In genomic region chr11:114353448-114353847, GRCh38 we compare ENCODE assay signal across 17 cellular contexts. TPM values are rescaled to one million over a fixed set of nuclear protein-coding genes. Genes with fewer than 3 reads are reported as not detected.
"Had no signal": no experiment of that assay in that cellular context is flagged by ENCODE, and none has a peak within 500 bp of the region (broad histone marks: within the 10 kb centered on the region; RNA-seq: fewer than 3 reads in every experiment).

No MANE protein-coding gene starts in this region.

- H3K36me3 ChIP-seq: breast epithelium, gastrocnemius medialis, sigmoid colon, tibial nerve had no signal

- DNase-seq: activated CD4-positive, alpha-beta T cell treated with anti-CD3 and anti-CD28 coated beads for 4 hours; activated CD8-positive, alpha-beta memory T cell treated with anti-CD3 and anti-CD28 coated beads, Interleukin-2, amount 50 U/mL, for 4 hours; activated CD8-positive, alpha-beta T cell treated with anti-CD3 and anti-CD28 coated beads, Interleukin-2, amount 10 ng/mL, durations not matched to agents 7 days and 5 days; activated gamma-delta T cell; activated T-cell treated with anti-CD3 and anti-CD28 coated beads, Interleukin-2, amount 50 U/mL, for 72 hours; dorsolateral prefrontal cortex; endodermal cell; gastrocnemius medialis; naive B cell; sigmoid colon; stimulated activated naive B cell treated with anti-CD40 and anti-IgM and Interleukin-4, amounts not matched to agents 10 μg/mL and 1 μg/mL and 100 μg/mL, for 72 hours; T-helper 2 cell had no signal

- H3K36me3 Mint-ChIP-seq: activated naive CD8-positive, alpha-beta T cell; naive B cell; stimulated activated naive B cell treated with anti-CD40 and anti-IgM and Interleukin-4, amounts not matched to agents 10 μg/mL and 1 μg/mL and 100 μg/mL, for 72 hours had no signal

- H3K27me3 ChIP-seq: breast epithelium, dorsolateral prefrontal cortex, gastrocnemius medialis, sigmoid colon, tibial nerve had no signal

- H3K9me3 Mint-ChIP-seq: activated T-cell treated with anti-CD3 and anti-CD28 coated beads, Interleukin-2, amount 50 U/mL, for 72 hours; endodermal cell; naive B cell; stimulated activated naive B cell treated with anti-CD40 and anti-IgM and Interleukin-4, amounts not matched to agents 10 μg/mL and 1 μg/mL and 100 μg/mL, for 72 hours had no signal

- H3K4me3 ChIP-seq: breast epithelium, dorsolateral prefrontal cortex, gastrocnemius medialis, lung, sigmoid colon, tibial nerve had no signal

- H2AFZ ChIP-seq: parathyroid adenoma had no signal

- H3K9me3 ChIP-seq: breast epithelium, gastrocnemius medialis, sigmoid colon, tibial nerve had no signal

- H3K4me3 Mint-ChIP-seq: activated CD8-positive, alpha-beta T cell treated with anti-CD3 and anti-CD28 coated beads, Interleukin-2, amount 10 ng/mL, durations not matched to agents 7 days and 5 days; activated naive CD8-positive, alpha-beta T cell; activated T-cell treated with anti-CD3 and anti-CD28 coated beads, Interleukin-2, amount 50 U/mL, for 72 hours; endodermal cell; naive B cell; stimulated activated naive B cell treated with anti-CD40 and anti-IgM and Interleukin-4, amounts not matched to agents 10 μg/mL and 1 μg/mL and 100 μg/mL, for 72 hours had no signal

- H3K4me1 Mint-ChIP-seq: endodermal cell; naive B cell; stimulated activated naive B cell treated with anti-CD40 and anti-IgM and Interleukin-4, amounts not matched to agents 10 μg/mL and 1 μg/mL and 100 μg/mL, for 72 hours had no signal

- H3K27ac Mint-ChIP-seq: activated CD8-positive, alpha-beta T cell treated with anti-CD3 and anti-CD28 coated beads, Interleukin-2, amount 10 ng/mL, durations not matched to agents 7 days and 5 days; activated naive CD8-positive, alpha-beta T cell; activated T-cell treated with anti-CD3 and anti-CD28 coated beads, Interleukin-2, amount 50 U/mL, for 72 hours; endodermal cell; naive B cell; stimulated activated naive B cell treated with anti-CD40 and anti-IgM and Interleukin-4, amounts not matched to agents 10 μg/mL and 1 μg/mL and 100 μg/mL, for 72 hours had no signal

- H3K79me2 ChIP-seq: parathyroid adenoma had no signal

- H3K27ac ChIP-seq: breast epithelium, dorsolateral prefrontal cortex, gastrocnemius medialis, parathyroid adenoma, sigmoid colon, tibial nerve had no signal

- H3K9ac ChIP-seq: parathyroid adenoma had no signal

- H3K4me1 ChIP-seq: breast epithelium, gastrocnemius medialis, parathyroid adenoma, sigmoid colon had no signal

RNA-seq across cellular contexts. Expression of gene NNMT, which starts 57.2 kb away (rescaled TPM):
- total RNA-seq: activated CD8-positive, alpha-beta T cell treated with anti-CD3 and anti-CD28 coated beads, Interleukin-2, amount 10 ng/mL, durations not matched to agents 7 days and 5 days; activated T-cell treated with anti-CD3 and anti-CD28 coated beads, Interleukin-2, amount 50 U/mL, for 72 hours; endodermal cell had no signal
